In genomic region chr16:30659507-30660423, GRCh38 we compare ENCODE assay signal across 8 cellular contexts. TPM values are rescaled to one million over a fixed set of nuclear protein-coding genes. Genes with fewer than 3 reads are reported as not detected.
DNase-seq lines count a peak whose midpoint lies in the region; ATAC-seq, FAIRE-seq and TF ChIP-seq lines count a peak whose summit lies in the region.

No MANE protein-coding gene starts in this region.

- H3K4me2 ChIP-seq in HCT116 (ENCODE audit: low read length), result peak overlapping the region; percentile 80

- no peaks in the 10 kb centered on the region for H3K9me3 Mint-ChIP-seq in T-helper 2 cell treated with Interferon-gamma antibody and Interleukin-4, amounts not matched to agents 5 μg/mL and 100 μg/mL, for 36 hours

- no peak for DNase-seq in HCT116 (ENCODE audit: low read depth, low spot score)
- DNase-seq in T-helper 2 cell treated with Interferon-gamma antibody and Interleukin-4, amounts not matched to agents 5 μg/mL and 100 μg/mL, for 36 hours (ENCODE audit: low spot score), result peak; percentile 41
- DNase-seq in bronchial epithelial cell (ENCODE audit: low read depth), result peak; percentile 15
- DNase-seq in left lung, result peak; percentile 58 to 87
- DNase-seq in stimulated activated CD8-positive, alpha-beta memory T cell treated with anti-CD3 and anti-CD28 coated beads, Interleukin-15, amount 100 ng/mL, for 4 hours (ENCODE audit: low read depth in 2 of 2), result peak; percentile 26 to 41
- DNase-seq in cerebellum (ENCODE audit: low spot score), result no peak
- no peak for DNase-seq in cortex of kidney (lab: John Stamatoyannopoulos, UW)

- no peaks in the 10 kb centered on the region for H3K9me2 ChIP-seq in HCT116 (ENCODE audit: insufficient read depth)

- CTCF ChIA-PET in HCT116 (lab: Charles Lee), result interaction anchor here (1.0 to 2.4 kb wide), 4 partner anchors 9 to 230 kb away, joined by 3 to 9 read pairs (median 6); partner anchors contain the start of genes DCTPP1 and PRR14

- intact Hi-C loops in HCT116 (cut with micrococcal nuclease) (loop anchor here (2.0 kb wide), 1 partner anchor 39 kb away; the partner anchor contains the start of gene SRCAP), left lung (cut with DNase I) (no loop called here)

- no peak for TF ChIP-seq POLR2A in HCT116 (IDR thresholded peaks at IDR 0.05; ENCODE audit: borderline replicate concordance, extremely low read depth, insufficient read depth, insufficient read length)

- RAD21 ChIA-PET in HCT116 (lab: Charles Lee; ENCODE audit: low non-redundant PET in 1 of 2, low total read pairs in 2 of 2, uncharacterized antibody in 2 of 2, unreplicated experiment in 2 of 2), result no interaction called here

- no peak for FAIRE-seq in bronchial epithelial cell (lab: Jason Lieb, UNC)

- peak overlapping the region; percentile 86 for H3K4me3 Mint-ChIP-seq in T-helper 2 cell treated with Interferon-gamma antibody and Interleukin-4, amounts not matched to agents 5 μg/mL and 100 μg/mL, for 36 hours

- H3K4me1 Mint-ChIP-seq in T-helper 2 cell treated with Interferon-gamma antibody and Interleukin-4, amounts not matched to agents 5 μg/mL and 100 μg/mL, for 36 hours (ENCODE audit: low read depth), result peaks cover 35% of the 10 kb centered on the region

- no peak overlapping the region for H2AFZ ChIP-seq in HCT116 (ENCODE audit: low read depth, low read length, poor library complexity, severe bottlenecking)

- H3K36me3 Mint-ChIP-seq in T-helper 2 cell treated with Interferon-gamma antibody and Interleukin-4, amounts not matched to agents 5 μg/mL and 100 μg/mL, for 36 hours (ENCODE audit: low read depth), result peaks cover 57% of the 10 kb centered on the region

- peak overlapping the region; percentile 89 for H3K27ac Mint-ChIP-seq in T-helper 2 cell treated with Interferon-gamma antibody and Interleukin-4, amounts not matched to agents 5 μg/mL and 100 μg/mL, for 36 hours

- H3K27me3 ChIP-seq in HCT116 (ENCODE audit: insufficient read depth, low read length) (no peaks in the 10 kb centered on the region), bronchial epithelial cell (ENCODE audit: control insufficient read depth, insufficient read depth, low read length) (no peaks in the 10 kb centered on the region), left lung (no peaks in the 10 kb centered on the region)

- H3K9me3 ChIP-seq in HCT116 (ENCODE audit: control insufficient read depth in 1 of 2, insufficient read depth in 1 of 2, low read depth in 1 of 2, low read length in 2 of 2) (no peaks in the 10 kb centered on the region), left lung (no peaks in the 10 kb centered on the region)

- TF ChIP-seq CTCF in HCT116 (IDR thresholded peaks at IDR 0.05 in 2 of 3, conservative IDR thresholded peaks at IDR 0.05 in 1 of 3; ENCODE audit: borderline replicate concordance in 1 of 3, insufficient read depth in 1 of 3, low read depth in 2 of 3, low read length in 2 of 3) (no peak), bronchial epithelial cell (IDR thresholded peaks at IDR 0.05; ENCODE audit: insufficient read depth, low read length, severe bottlenecking) (peak; percentile 18), left lung (IDR thresholded peaks at IDR 0.05) (no peak)

- POLR2A ChIA-PET in HCT116 (lab: Charles Lee), result interaction anchor here (1.5 kb wide), 1 partner anchor 37 kb away, joined by 3 read pairs; no protein-coding TSS in a partner anchor

- no peaks in the 10 kb centered on the region for H3K27me3 Mint-ChIP-seq in T-helper 2 cell treated with Interferon-gamma antibody and Interleukin-4, amounts not matched to agents 5 μg/mL and 100 μg/mL, for 36 hours (ENCODE audit: low read depth)

- peaks cover 18 to 24% of the 10 kb centered on the region in 2 experiments for H3K4me1 ChIP-seq in HCT116 (ENCODE audit: control insufficient read depth in 1 of 2, insufficient read depth in 2 of 2, low read length in 2 of 2)
- peaks cover 10 to 58% of the 10 kb centered on the region in 2 donors for H3K4me1 ChIP-seq in left lung

- H4K20me1 ChIP-seq in HCT116 (ENCODE audit: insufficient read depth), result no peaks in the 10 kb centered on the region

- H3K36me3 ChIP-seq in HCT116 (ENCODE audit: control insufficient read depth in 1 of 2, insufficient read depth in 2 of 2, low read length in 2 of 2) (peaks cover 24 to 29% of the 10 kb centered on the region in 2 experiments), bronchial epithelial cell (ENCODE audit: control insufficient read depth, insufficient read depth, low read length) (peaks cover 31% of the 10 kb centered on the region), left lung (peaks cover 0 to 63% of the 10 kb centered on the region in 2 donors)

- H3K9ac ChIP-seq in HCT116 (ENCODE audit: low read length), result peak overlapping the region; percentile 90

- H3K4me3 ChIP-seq in HCT116 (replicated peaks in 1 of 2; ENCODE audit: low read depth in 1 of 2, low read length in 2 of 2), result peak overlapping the region; percentile 88 to 94
- H3K4me3 ChIP-seq in bronchial epithelial cell (ENCODE audit: low read depth, low read length), result peak overlapping the region; percentile 68
- H3K4me3 ChIP-seq in left lung, result peak overlapping the region; percentile 87 to 91

- ATAC-seq in HCT116 (0 out of 2 replicates have a peak, but pooled peaks have one; percentile 0), left lung (no peak), GM19035 (IDR thresholded peaks at IDR 0.05; ENCODE audit: unreplicated experiment) (no peak)

- peak overlapping the region; percentile 97 for H3K27ac ChIP-seq in HCT116 (ENCODE audit: low read depth, low read length)
- peak overlapping the region; percentile 99 to 100 for H3K27ac ChIP-seq in left lung

- no peak for TF ChIP-seq RAD21 in HCT116 (IDR thresholded peaks at IDR 0.05; ENCODE audit: low read depth)

- no TSS peak for BruUV-seq in HCT116 (replicated peaks; lab: Mats Ljungman, UMichigan)

- H3K79me2 ChIP-seq in HCT116 (ENCODE audit: insufficient read depth, low read length), result peaks cover 42% of the 10 kb centered on the region

TF ChIP-seq in HCT116, 20 proteins besides CTCF, POLR2A, EP300 and RAD21:
- TF ChIP-seq POLR2AphosphoS5 (IDR thresholded peaks at IDR 0.05; ENCODE audit: low read depth, low read length), result no peak
- peak; percentile 90 for TF ChIP-seq ZFX (IDR thresholded peaks at IDR 0.05)
- TF ChIP-seq ZNF274 (IDR thresholded peaks at IDR 0.05; ENCODE audit: low read depth, low read length), result no peak

RNA-seq across cellular contexts. Expression of gene FBRS, which starts 1.5 kb away (rescaled TPM):
- total RNA-seq in HCT116 (2021; ENCODE audit: unreplicated experiment) (65.3 TPM), bronchial epithelial cell (7.9 and 13.8 TPM in 2 replicates), left lung (10 to 100 TPM; 52.1 to 62.3 TPM), cerebellum (16.6 TPM)
- 37.2 and 42.7 TPM in 2 replicates for polyA plus RNA-seq in HCT116 (2012)

RNA-seq across cellular contexts. Expression of gene PRR14, which starts 9.0 kb away (rescaled TPM):
- total RNA-seq in HCT116 (2021; ENCODE audit: unreplicated experiment) (56.2 TPM), bronchial epithelial cell (2.6 and 7.8 TPM in 2 replicates), left lung (10 to 100 TPM; 46.1 to 58.8 TPM), cerebellum (8.4 TPM)
- 28.8 and 39.7 TPM in 2 replicates for polyA plus RNA-seq in HCT116 (2012)

RNA-seq across cellular contexts. Expression of gene SRCAP, which starts 39.2 kb away (rescaled TPM):
- total RNA-seq in HCT116 (2021; ENCODE audit: unreplicated experiment) (59.6 TPM), bronchial epithelial cell (10.0 and 13.7 TPM in 2 replicates), left lung (10 to 100 TPM; 57.1 to 67.4 TPM), cerebellum (33.2 TPM)
- polyA plus RNA-seq in HCT116 (2012), result 21.9 and 22.7 TPM in 2 replicates

RNA-seq across cellular contexts. Expression of gene ZNF689, which starts 49.6 kb away (rescaled TPM):
- total RNA-seq in HCT116 (2021; ENCODE audit: unreplicated experiment), result 10.3 TPM
- polyA plus RNA-seq in HCT116 (2012), result 6.1 and 7.3 TPM in 2 replicates
- 2.2 and 2.6 TPM in 2 replicates for total RNA-seq in bronchial epithelial cell
- 1 to 10 TPM; 5.4 to 7.1 TPM for total RNA-seq in left lung
- total RNA-seq in cerebellum, result 7.2 TPM

Comparison
In these comparisons a context has a peak if more than half of its experiments do, and no peak if none do; other contexts are left out.
1. DNase-seq: peak in T-helper 2 cell treated with Interferon-gamma antibody and Interleukin-4, amounts not matched to agents 5 μg/mL and 100 μg/mL, for 36 hours (single experiment), bronchial epithelial cell (single experiment), left lung (2 of 2) and stimulated activated CD8-positive, alpha-beta memory T cell treated with anti-CD3 and anti-CD28 coated beads, Interleukin-15, amount 100 ng/mL, for 4 hours (2 of 2); none in HCT116 (single experiment), cerebellum (single experiment) and cortex of kidney (single experiment).
2. Peak in every context shown above with its lines, with median percentiles within 50 percentile points of each other: H3K4me3 ChIP-seq.